Comparison of ENCODE assay signal across 31 cellular contexts in genomic region chr13:102182170-102182569, GRCh38.
DNase-seq lines count a peak whose midpoint lies in the region; ATAC-seq, FAIRE-seq and TF ChIP-seq lines count a peak whose summit lies in the region.
"Had no signal": no experiment of that assay in that cellular context is flagged by ENCODE, and none has a peak within 500 bp of the region (broad histone marks: within the 10 kb centered on the region; RNA-seq: fewer than 3 reads in every experiment).

No MANE protein-coding gene starts in this region.

- in situ Hi-C loops in HepG2 (cut with HindIII; ENCODE audit: extremely low pct_ligation_motif_present, low pct_unique_long_range_greater_than_20kb), result no loop called here
- in situ Hi-C loops in transverse colon (cut with MboI; ENCODE audit: low pct_ligation_motif_present in 1 of 4, low pct_unique_long_range_greater_than_20kb in 1 of 4, low sequenced_read_pairs in 3 of 4), result no loop called here

- H3K9me3 ChIP-seq in liver (ENCODE audit: control insufficient read depth in 4 of 4, low read length in 3 of 4), result no peaks in the 10 kb centered on the region
- no peaks in the 10 kb centered on the region for H3K9me3 ChIP-seq in HepG2 (ENCODE audit: low read length)
- H3K9me3 ChIP-seq in transverse colon, result no peaks in the 10 kb centered on the region
- H3K9me3 ChIP-seq: A549; BE2C; BLaER1; BLaER1 treated with 17β-estradiol and CSF1 and Interleukin-3, amounts not matched to agents 10 nM and 100 nM; Caco-2 had no signal

- DNase-seq in HepG2 (ENCODE audit: low spot score), result no peak
- peak; percentile 48 for DNase-seq in mucosa of gallbladder (ENCODE audit: low spot score)
- no peak for DNase-seq in transverse colon
- DNase-seq: 8988T; ACHN; AML-193; BE2C; C1 segment of cervical spinal cord; Caco-2; Calu3; CD4-positive, alpha-beta memory T cell; CD4-positive, alpha-beta T cell; CD4-positive, CD25-positive, alpha-beta regulatory T cell; CD8-positive, alpha-beta memory T cell; CD8-positive, alpha-beta T cell; COR-L47; DMS 273 treated with DMSO at 0.1 percent for 48 hours; DMS153; DMS53; DMS79; DMS79 treated with DMSO at 0.1 percent for 48 hours; DND-41; EL had no signal

- H3K9ac ChIP-seq in liver (ENCODE audit: low read depth in 1 of 2, low read length in 2 of 2) (no peak overlapping the region), HepG2 (ENCODE audit: insufficient read depth, low read depth, low read length) (no peak overlapping the region)
- H3K9ac ChIP-seq: BLaER1; BLaER1 treated with 17β-estradiol and CSF1 and Interleukin-3, amounts not matched to agents 10 nM and 100 nM had no signal

- TF ChIP-seq RAD21 in liver (IDR thresholded peaks at IDR 0.05), result no peak
- TF ChIP-seq RAD21 in HepG2 (CRISPR knock-in tag; IDR thresholded peaks at IDR 0.05), result no peak

- intact Hi-C loops in HepG2 (cut with micrococcal nuclease; ENCODE audit: unreplicated experiment) (no loop called here), transverse colon (cut with DNase I; ENCODE audit: low total_unique reads) (no loop called here)

- TF ChIP-seq CTCF in liver (IDR thresholded peaks at IDR 0.05; ENCODE audit: low read depth, low read length, missing input control), result no peak
- no peak for TF ChIP-seq CTCF in HepG2 (CRISPR knock-in tag; IDR thresholded peaks at IDR 0.05)
- no peak for TF ChIP-seq CTCF in transverse colon (IDR thresholded peaks at IDR 0.05)

- no peak for TF ChIP-seq EP300 in HepG2 (IDR thresholded peaks at IDR 0.05; ENCODE audit: low read depth in 2 of 2, low read length in 2 of 2)
- TF ChIP-seq EP300 in HepG2 (CRISPR knock-in tag; IDR thresholded peaks at IDR 0.05; ENCODE audit: borderline replicate concordance), result no peak
- no peak for TF ChIP-seq EP300 in transverse colon (IDR thresholded peaks at IDR 0.05; ENCODE audit: low read depth)

- H3K4me2 ChIP-seq in HepG2 (ENCODE audit: low read depth, low read length), result no peak overlapping the region
- H3K4me2 ChIP-seq: A549; BLaER1; BLaER1 treated with 17β-estradiol and CSF1 and Interleukin-3, amounts not matched to agents 10 nM and 100 nM had no signal

- H3K27me3 ChIP-seq in liver (ENCODE audit: control insufficient read depth in 4 of 4, insufficient read depth in 4 of 4, low read length in 3 of 4) (no peaks in the 10 kb centered on the region), HepG2 (ENCODE audit: control insufficient read depth in 1 of 2, insufficient read depth in 2 of 2, low read length in 2 of 2) (no peaks in the 10 kb centered on the region), transverse colon (no peaks in the 10 kb centered on the region)
- H3K27me3 ChIP-seq: BE2C; BLaER1; BLaER1 treated with 17β-estradiol and CSF1 and Interleukin-3, amounts not matched to agents 10 nM and 100 nM had no signal

- H3K4me1 ChIP-seq in liver (ENCODE audit: control insufficient read depth in 4 of 4, insufficient read depth in 4 of 4, low read length in 3 of 4) (peaks cover 5 to 42% (median 35%) of the 10 kb centered on the region in 4 donors), HepG2 (ENCODE audit: insufficient read depth, low read length) (no peaks in the 10 kb centered on the region), transverse colon (no peaks in the 10 kb centered on the region)
- H3K4me1 ChIP-seq: A549; BLaER1; BLaER1 treated with 17β-estradiol and CSF1 and Interleukin-3, amounts not matched to agents 10 nM and 100 nM; Caco-2 had no signal

- ATAC-seq in HepG2, result no peak
- ATAC-seq: A549; CD8-positive, alpha-beta T cell had no signal

- TF ChIP-seq POLR2A in HepG2 (IDR thresholded peaks at IDR 0.05; ENCODE audit: insufficient read depth in 1 of 2, low read depth in 2 of 2, low read length in 2 of 2) (no peak), transverse colon (IDR thresholded peaks at IDR 0.05) (no peak)

- POLR2A ChIA-PET in HepG2 (lab: Yijun Ruan, JAX), result no interaction called here

- BruUV-seq in HepG2 (replicated peaks; lab: Mats Ljungman, UMichigan), result no TSS peak

- H3K27ac ChIP-seq in liver (ENCODE audit: low read depth in 1 of 2, low read length in 2 of 2), result no peak overlapping the region
- H3K27ac ChIP-seq in HepG2 (ENCODE audit: extremely low read length, insufficient read depth, low read length), result no peak overlapping the region
- no peak overlapping the region for H3K27ac ChIP-seq in transverse colon
- H3K27ac ChIP-seq: 22Rv1; A549; BLaER1; BLaER1 treated with 17β-estradiol and CSF1 and Interleukin-3, amounts not matched to agents 10 nM and 100 nM; C4-2B had no signal

- no peak for FAIRE-seq in HepG2 (lab: Jason Lieb, UNC)
- FAIRE-seq: A204.1, A549, D721Med had no signal

- no peak overlapping the region for H2AFZ ChIP-seq in HepG2 (ENCODE audit: low read length)

- CTCF ChIA-PET in HepG2 (lab: Yijun Ruan, JAX; ENCODE audit: low intra/inter-chr PET ratio, low total read pairs), result no interaction called here

- H4K20me1 ChIP-seq in HepG2 (ENCODE audit: insufficient read depth, low read length), result no peaks in the 10 kb centered on the region
- H4K20me1 ChIP-seq: BLaER1; BLaER1 treated with 17β-estradiol and CSF1 and Interleukin-3, amounts not matched to agents 10 nM and 100 nM had no signal

- no peaks in the 10 kb centered on the region for H3K79me2 ChIP-seq in HepG2 (ENCODE audit: insufficient read depth, low read length)

- H3K36me3 ChIP-seq in liver (ENCODE audit: control insufficient read depth in 4 of 4, insufficient read depth in 3 of 4, low read depth in 1 of 4, low read length in 3 of 4) (no peaks in the 10 kb centered on the region), HepG2 (replicated peaks in 1 of 2; ENCODE audit: control insufficient read depth in 1 of 2, insufficient read depth in 2 of 2, low read length in 2 of 2) (no peaks in the 10 kb centered on the region), transverse colon (no peaks in the 10 kb centered on the region)
- H3K36me3 ChIP-seq: BE2C; BLaER1; BLaER1 treated with 17β-estradiol and CSF1 and Interleukin-3, amounts not matched to agents 10 nM and 100 nM had no signal

- WGBS in liver, result 49% methylated on average over 5 of the region's 5 CpGs
- WGBS in HepG2 (ENCODE audit: low lambda C conversion rate), result 19% methylated on average over 5 of the region's 5 CpGs
- 64 to 69% methylated on average over 5 of the region's 5 CpGs for WGBS in transverse colon (ENCODE audit: low coverage in 1 of 2), 2 donors

- H3K4me3 ChIP-seq in liver (ENCODE audit: low read depth in 1 of 3, low read length in 3 of 3), result no peak overlapping the region
- no peak overlapping the region for H3K4me3 ChIP-seq in HepG2 (replicated peaks in 1 of 3; ENCODE audit: insufficient read depth in 1 of 3, low read depth in 2 of 3, low read length in 3 of 3)
- H3K4me3 ChIP-seq in transverse colon, result no peak overlapping the region
- H3K4me3 ChIP-seq: A549; BLaER1; BLaER1 treated with 17β-estradiol and CSF1 and Interleukin-3, amounts not matched to agents 10 nM and 100 nM had no signal

TF ChIP-seq in liver, 16 proteins besides CTCF, POLR2A, EP300 and RAD21:
- TF ChIP-seq HNF4A (conservative IDR thresholded peaks at IDR 0.05), result peak; percentile 13 to 62
- TF ChIP-seq EGR1 (IDR thresholded peaks at IDR 0.05; ENCODE audit: low read depth in 2 of 2), result no peak

TF ChIP-seq in HepG2, 621 proteins besides CTCF, POLR2A, EP300 and RAD21:
- TF ChIP-seq ZFP1 (CRISPR knock-in tag; IDR thresholded peaks at IDR 0.05) (no peak), ZNF772 (CRISPR knock-in tag; IDR thresholded peaks at IDR 0.05) (no peak), FIP1L1 (IDR thresholded peaks at IDR 0.05; ENCODE audit: borderline replicate concordance, insufficient read depth, low read depth, low read length) (no peak), NFYB (CRISPR knock-in tag; IDR thresholded peaks at IDR 0.05) (no peak)
- TF ChIP-seq, protein P1, sequence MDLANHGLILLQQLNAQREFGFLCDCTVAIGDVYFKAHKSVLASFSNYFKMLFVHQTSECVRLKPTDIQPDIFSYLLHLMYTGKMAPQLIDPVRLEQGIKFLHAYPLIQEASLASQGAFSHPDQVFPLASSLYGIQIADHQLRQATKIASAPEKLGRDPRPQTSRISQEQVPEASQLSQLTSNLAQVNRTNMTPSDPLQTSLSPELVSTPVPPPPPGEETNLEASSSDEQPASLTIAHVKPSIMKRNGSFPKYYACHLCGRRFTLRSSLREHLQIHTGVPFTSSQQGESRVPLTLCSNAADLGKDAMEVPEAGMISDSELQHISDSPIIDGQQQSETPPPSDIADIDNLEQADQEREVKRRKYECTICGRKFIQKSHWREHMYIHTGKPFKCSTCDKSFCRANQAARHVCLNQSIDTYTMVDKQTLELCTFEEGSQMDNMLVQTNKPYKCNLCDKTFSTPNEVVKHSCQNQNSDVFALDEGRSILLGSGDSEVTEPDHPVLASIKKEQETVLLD (CRISPR knock-in tag; IDR thresholded peaks at IDR 0.05; ENCODE audit: low read depth), result no peak
TF ChIP-seq in HepG2: peak in this region for 0.
